ENCODE assay signal across 34 cellular contexts in genomic region chr1:77361621-77362020, GRCh38.
"Had no signal": no experiment of that assay in that cellular context is flagged by ENCODE, and none has a peak within 500 bp of the region (broad histone marks: within the 10 kb centered on the region; RNA-seq: fewer than 3 reads in every experiment).

No MANE protein-coding gene starts in this region.

- DNase-seq: Karpas-422, Kasumi-1, MG63, MM.1S, MV-4-11, NCI-H1048, NCI-H1092, NCI-H1092 treated with DMSO at 0.1 percent for 48 hours, NCI-H1105, NCI-H1105 treated with DMSO at 0.1 percent for 48 hours, NCI-H1417, NCI-H1417 treated with DMSO at 0.1 percent for 48 hours, NCI-H1436, NCI-H1436 treated with DMSO at 0.1 percent for 48 hours, NCI-H146, NCI-H1694, NCI-H1694 treated with DMSO at 0.1 percent for 48 hours, NCI-H187, NCI-H187 treated with DMSO at 0.1 percent for 48 hours, NCI-H1930, NCI-H2029, NCI-H2029 treated with DMSO at 0.1 percent for 48 hours, NCI-H2081, NCI-H2081 treated with DMSO at 0.1 percent for 48 hours, NCI-H2107, NCI-H2171, NCI-H2171 treated with DMSO at 0.1 percent for 48 hours, NCI-H2227 treated with DMSO at 0.1 percent for 48 hours, NCI-H226, NCI-H345, NCI-H446, NCI-H446 treated with DMSO at 0.1 percent for 48 hours, NCI-H510A, NCI-H510A treated with DMSO at 0.1 percent for 48 hours had no signal

- H3K27me3 ChIP-seq: MG63 had no signal

- H3K4me3 ChIP-seq: MG63 had no signal

- H3K9me3 ChIP-seq: MG63 had no signal
